ENCODE assay signal across 10 cellular contexts in genomic region chr20:31842471-31843157, GRCh38. TPM values are rescaled to one million over a fixed set of nuclear protein-coding genes. Genes with fewer than 3 reads are reported as not detected.
DNase-seq lines count a peak whose midpoint lies in the region; ATAC-seq and TF ChIP-seq lines count a peak whose summit lies in the region.
"Had no signal": no experiment of that assay in that cellular context is flagged by ENCODE, and none has a peak within 500 bp of the region (broad histone marks: within the 10 kb centered on the region; RNA-seq: fewer than 3 reads in every experiment).

No MANE protein-coding gene starts in this region.

- ATAC-seq in HG03439 (IDR thresholded peaks at IDR 0.05; ENCODE audit: unreplicated experiment) (no peak), HG02938 (IDR thresholded peaks at IDR 0.05; ENCODE audit: unreplicated experiment) (no peak)

- no peaks in the 10 kb centered on the region for H3K36me3 Mint-ChIP-seq in CD8-positive, alpha-beta memory T cell

- H3K4me3 ChIP-seq in choroid plexus epithelial cell (ENCODE audit: low read depth, low read length): no peak overlapping the region
- no peak overlapping the region for H3K4me3 ChIP-seq in smooth muscle cell
- no peak overlapping the region for H3K4me3 ChIP-seq in CD8-positive, alpha-beta memory T cell (ENCODE audit: low read length)

- no peaks in the 10 kb centered on the region for H3K9me3 ChIP-seq in smooth muscle cell (replicated peaks; ENCODE audit: low read depth)
- H3K9me3 ChIP-seq in CD8-positive, alpha-beta memory T cell (ENCODE audit: low read length): no peaks in the 10 kb centered on the region

- H3K4me1 Mint-ChIP-seq in CD8-positive, alpha-beta memory T cell: no peaks in the 10 kb centered on the region

- 47% methylated on average over 12 of the region's 12 CpGs for WGBS in smooth muscle cell (ENCODE audit: low lambda C conversion rate)

- H3K79me2 ChIP-seq in smooth muscle cell (ENCODE audit: low read depth): no peaks in the 10 kb centered on the region

- no peak overlapping the region for H3K27ac Mint-ChIP-seq in CD8-positive, alpha-beta memory T cell

- no peak overlapping the region for H3K4me3 Mint-ChIP-seq in CD8-positive, alpha-beta memory T cell

- no peaks in the 10 kb centered on the region for H4K20me1 ChIP-seq in smooth muscle cell (ENCODE audit: low read depth)

- POLR2A ChIA-PET in CD8-positive, alpha-beta memory T cell (lab: Charles Lee): no interaction called here

- CTCF ChIA-PET in CD8-positive, alpha-beta memory T cell (lab: Charles Lee): interaction anchor here (1.1 to 2.1 kb wide), 3 partner anchors 9 to 20 kb away, joined by 3 to 5 read pairs (median 3); no protein-coding TSS in a partner anchor

- peaks cover 2 to 4% of the 10 kb centered on the region in 2 donors for H3K27me3 Mint-ChIP-seq in CD8-positive, alpha-beta memory T cell

- no peaks in the 10 kb centered on the region for H3K9me3 Mint-ChIP-seq in CD8-positive, alpha-beta memory T cell

- H3K27ac ChIP-seq in smooth muscle cell (ENCODE audit: low read depth): no peak overlapping the region
- no peak overlapping the region for H3K27ac ChIP-seq in CD8-positive, alpha-beta memory T cell (ENCODE audit: low read depth, low read length)

- H2AFZ ChIP-seq in smooth muscle cell (ENCODE audit: low read depth): peak overlapping the region; percentile 24

- H3K4me2 ChIP-seq in smooth muscle cell: peak overlapping the region; percentile 61

- peaks cover 8% of the 10 kb centered on the region for H3F3A ChIP-seq in smooth muscle cell (ENCODE audit: low read depth)

- H3K4me1 ChIP-seq in smooth muscle cell (ENCODE audit: low read depth): peaks cover 46% of the 10 kb centered on the region
- no peaks in the 10 kb centered on the region for H3K4me1 ChIP-seq in CD8-positive, alpha-beta memory T cell (ENCODE audit: insufficient read depth, low read length)

- H3K9ac ChIP-seq in smooth muscle cell (ENCODE audit: low read depth): peak overlapping the region; percentile 12

- H3K36me3 ChIP-seq in smooth muscle cell (ENCODE audit: low read depth): no peaks in the 10 kb centered on the region
- H3K36me3 ChIP-seq in CD8-positive, alpha-beta memory T cell (ENCODE audit: insufficient read depth, low read length): no peaks in the 10 kb centered on the region

- no peak for TF ChIP-seq CTCF in choroid plexus epithelial cell (conservative IDR thresholded peaks at IDR 0.05; ENCODE audit: low read depth, low read length)
- no peak for TF ChIP-seq CTCF in smooth muscle cell (IDR thresholded peaks at IDR 0.05; ENCODE audit: borderline replicate concordance, insufficient read depth, poor library complexity, severe bottlenecking)

- H3K27me3 ChIP-seq in smooth muscle cell (ENCODE audit: low read depth): no peaks in the 10 kb centered on the region
- H3K27me3 ChIP-seq in CD8-positive, alpha-beta memory T cell (ENCODE audit: insufficient read depth, low read length, poor library complexity, severe bottlenecking): no peaks in the 10 kb centered on the region

- DNase-seq in HCEC 1CT (peak; percentile 66), choroid plexus epithelial cell (ENCODE audit: low read depth) (peak; percentile 94), kidney glomerular epithelial cell (lab: John Stamatoyannopoulos, UW) (peak; percentile 79), smooth muscle cell (lab: John Stamatoyannopoulos, UW; ENCODE audit: unreplicated experiment) (no peak)
- no peak for DNase-seq in CD8-positive, alpha-beta memory T cell
- no peak for DNase-seq in activated CD8-positive, alpha-beta memory T cell treated with anti-CD3 and anti-CD28 coated beads, Interleukin-2, amount 50 U/mL, for 4 hours
- DNase-seq: activated naive CD4-positive, alpha-beta T cell treated with anti-CD3 and anti-CD28 coated beads, Interleukin-2, amount 50 U/mL, for 16 hours; DMS 273 treated with DMSO at 0.1 percent for 48 hours had no signal

RNA-seq across cellular contexts. Expression of gene FOXS1, which starts 2.8 kb away (rescaled TPM):
- total RNA-seq in smooth muscle cell: 0.09 and 2.6 TPM in 2 replicates
- polyA plus RNA-seq in smooth muscle cell: 2.1 and 3.3 TPM in 2 replicates
- not detected for total RNA-seq in CD8-positive, alpha-beta memory T cell
- not detected for polyA plus RNA-seq in CD8-positive, alpha-beta memory T cell

RNA-seq across cellular contexts. Expression of gene MYLK2, which starts 23.5 kb away (rescaled TPM):
- total RNA-seq in smooth muscle cell: 0.09 and 0.54 TPM in 2 replicates
- polyA plus RNA-seq in smooth muscle cell: 0.22 TPM in 1 of 2 replicates, not detected in the other
- total RNA-seq in CD8-positive, alpha-beta memory T cell: under 1 TPM; 0.13 to 0.24 TPM
- polyA plus RNA-seq in CD8-positive, alpha-beta memory T cell: not detected

RNA-seq across cellular contexts. Expression of gene DUSP15, which starts 27.7 kb away (rescaled TPM):
- total RNA-seq in smooth muscle cell: 10.2 and 13.6 TPM in 2 replicates
- 3.7 and 6.2 TPM in 2 replicates for polyA plus RNA-seq in smooth muscle cell
- total RNA-seq in CD8-positive, alpha-beta memory T cell: not detected
- not detected for polyA plus RNA-seq in CD8-positive, alpha-beta memory T cell

RNA-seq across cellular contexts. Expression of gene TTLL9, which starts 27.8 kb away (rescaled TPM):
- not detected in 2 replicates for total RNA-seq in smooth muscle cell
- 0.13 and 0.18 TPM in 2 replicates for polyA plus RNA-seq in smooth muscle cell
- total RNA-seq in CD8-positive, alpha-beta memory T cell: not detected
- not detected for polyA plus RNA-seq in CD8-positive, alpha-beta memory T cell

Comparison
In these comparisons a context has a peak if more than half of its experiments do, and no peak if none do; other contexts are left out.
1. DNase-seq: peak in HCEC 1CT (single experiment), choroid plexus epithelial cell (single experiment) and kidney glomerular epithelial cell (single experiment); none in smooth muscle cell (single experiment), CD8-positive, alpha-beta memory T cell (0 of 5) and activated CD8-positive, alpha-beta memory T cell treated with anti-CD3 and anti-CD28 coated beads, Interleukin-2, amount 50 U/mL, for 4 hours (single experiment).
2. RNA of gene DUSP15, which starts 27.7 kb away (total RNA-seq): 10.2 to 13.6 TPM in smooth muscle cell; not detected in CD8-positive, alpha-beta memory T cell; every median in the first group is over 10 times any median in the second.